10 cellular contexts compared by ENCODE assay signal in the genomic region with DNA sequence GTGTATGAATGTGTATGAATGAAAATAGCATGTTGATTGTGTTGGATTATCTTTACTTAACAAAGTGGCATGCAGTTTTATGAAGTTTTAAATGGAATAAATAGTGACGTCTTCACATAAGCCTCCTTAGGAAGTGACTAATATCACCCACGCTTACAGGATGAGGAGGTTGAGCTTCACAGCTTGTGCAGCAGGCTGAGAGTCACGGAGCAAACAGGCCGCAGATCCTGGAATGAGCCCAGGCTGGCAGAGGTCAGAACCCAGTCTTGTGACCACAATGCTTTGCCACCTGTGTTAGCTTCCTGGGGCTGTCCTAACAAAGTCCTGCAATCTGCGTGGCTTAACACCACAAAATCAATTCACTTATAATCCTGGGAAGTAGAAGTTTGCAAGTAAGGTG. TPM values are rescaled to one million over a fixed set of nuclear protein-coding genes. Genes with fewer than 3 reads are reported as not detected.
DNase-seq lines count a peak whose midpoint lies in the region; ATAC-seq and TF ChIP-seq lines count a peak whose summit lies in the region.
"Had no signal": no experiment of that assay in that cellular context is flagged by ENCODE, and none has a peak within 500 bp of the region (broad histone marks: within the 10 kb centered on the region; RNA-seq: fewer than 3 reads in every experiment).

No MANE protein-coding gene starts in this region.

- TF ChIP-seq CTCF in fibroblast of mammary gland (conservative IDR thresholded peaks at IDR 0.05; ENCODE audit: control insufficient read depth, insufficient read depth, low read depth, low read length) (no peak), mucosa of descending colon (IDR thresholded peaks at IDR 0.05) (no peak)

- H3K9me3 ChIP-seq in T-helper 17 cell (ENCODE audit: control insufficient read depth, low read length, poor library complexity, severe bottlenecking) (no peaks in the 10 kb centered on the region), mucosa of descending colon (no peaks in the 10 kb centered on the region)

- H3K4me3 Mint-ChIP-seq in activated CD4-positive, alpha-beta T cell treated with anti-CD3 and anti-CD28 coated beads for 36 hours = no peak overlapping the region
- H3K4me3 Mint-ChIP-seq in stimulated activated effector memory CD8-positive, alpha-beta T cell treated with anti-CD3 and anti-CD28 coated beads, Interleukin-12 subunit alpha, Interleukin-12 subunit beta, amount 100 ng/mL, for 72 hours = peak overlapping the region; percentile 24
- no peak overlapping the region for H3K4me3 Mint-ChIP-seq in T-helper 17 cell
- H3K4me3 Mint-ChIP-seq: naive thymus-derived CD8-positive, alpha-beta T cell had no signal

- peaks cover 60% of the 10 kb centered on the region for H3K4me1 Mint-ChIP-seq in activated CD4-positive, alpha-beta T cell treated with anti-CD3 and anti-CD28 coated beads for 36 hours
- H3K4me1 Mint-ChIP-seq in stimulated activated effector memory CD8-positive, alpha-beta T cell treated with anti-CD3 and anti-CD28 coated beads, Interleukin-12 subunit alpha, Interleukin-12 subunit beta, amount 100 ng/mL, for 72 hours = peaks cover 41% of the 10 kb centered on the region
- peaks cover 11% of the 10 kb centered on the region for H3K4me1 Mint-ChIP-seq in T-helper 17 cell

- peaks cover 2% of the 10 kb centered on the region for H3K36me3 Mint-ChIP-seq in activated CD4-positive, alpha-beta T cell treated with anti-CD3 and anti-CD28 coated beads for 36 hours (ENCODE audit: low read depth)
- peaks cover 10% of the 10 kb centered on the region for H3K36me3 Mint-ChIP-seq in stimulated activated effector memory CD8-positive, alpha-beta T cell treated with anti-CD3 and anti-CD28 coated beads, Interleukin-12 subunit alpha, Interleukin-12 subunit beta, amount 100 ng/mL, for 72 hours
- no peaks in the 10 kb centered on the region for H3K36me3 Mint-ChIP-seq in T-helper 17 cell (ENCODE audit: low read depth)

- no peaks in the 10 kb centered on the region for H3K36me3 ChIP-seq in mucosa of descending colon (ENCODE audit: low read depth)

- H3K27me3 Mint-ChIP-seq in activated CD4-positive, alpha-beta T cell treated with anti-CD3 and anti-CD28 coated beads for 36 hours = peaks cover 4% of the 10 kb centered on the region
- peaks cover 41% of the 10 kb centered on the region for H3K27me3 Mint-ChIP-seq in T-helper 17 cell

- H3K4me1 ChIP-seq in mucosa of descending colon (ENCODE audit: low read depth) = no peaks in the 10 kb centered on the region

- CTCF ChIA-PET in activated CD4-positive, alpha-beta T cell treated with anti-CD3 and anti-CD28 coated beads for 36 hours (lab: Charles Lee) = interaction anchor here (0.6 kb wide), 3 partner anchors 16 to 274 kb away, joined by 3 to 4 read pairs (median 4); no protein-coding TSS in a partner anchor

- peak overlapping the region; percentile 72 for H3K27ac Mint-ChIP-seq in activated CD4-positive, alpha-beta T cell treated with anti-CD3 and anti-CD28 coated beads for 36 hours
- H3K27ac Mint-ChIP-seq in stimulated activated effector memory CD8-positive, alpha-beta T cell treated with anti-CD3 and anti-CD28 coated beads, Interleukin-12 subunit alpha, Interleukin-12 subunit beta, amount 100 ng/mL, for 72 hours = peak overlapping the region; percentile 36
- H3K27ac Mint-ChIP-seq in T-helper 17 cell = no peak overlapping the region
- H3K27ac Mint-ChIP-seq: naive thymus-derived CD8-positive, alpha-beta T cell had no signal

- POLR2A ChIA-PET in activated CD4-positive, alpha-beta T cell treated with anti-CD3 and anti-CD28 coated beads for 36 hours (lab: Charles Lee) = no interaction called here

- peak; percentile 84 for DNase-seq in activated CD4-positive, alpha-beta T cell treated with anti-CD3 and anti-CD28 coated beads for 36 hours
- no peak for DNase-seq in activated CD4-positive, alpha-beta T cell treated with anti-CD3 and anti-CD28 coated beads for 4 hours
- DNase-seq in SW 1271 (lab: John Stamatoyannopoulos, UW) = peak; percentile 47 to 71
- DNase-seq in fibroblast of mammary gland (ENCODE audit: low read depth) = peak; percentile 26
- peak; percentile 9 to 57 for DNase-seq in stimulated activated effector memory CD8-positive, alpha-beta T cell treated with anti-CD3 and anti-CD28 coated beads, Interleukin-12 subunit alpha, Interleukin-12 subunit beta, amount 100 ng/mL, for 72 hours (ENCODE audit: low spot score in 2 of 2)
- no peak for DNase-seq in T-helper 17 cell
- DNase-seq in mucosa of descending colon = no peak
- DNase-seq in NCI-H774 (lab: John Stamatoyannopoulos, UW) = no peak
- DNase-seq: naive thymus-derived CD8-positive, alpha-beta T cell; NCI-H2107 had no signal

- intact Hi-C loops in activated CD4-positive, alpha-beta T cell treated with anti-CD3 and anti-CD28 coated beads for 36 hours (cut with DNase I, micrococcal nuclease) = loop anchor here (2.0 to 5.0 kb wide), 2 partner anchors 41 to 59 kb away; no protein-coding TSS in a partner anchor
- intact Hi-C loops in mucosa of descending colon (cut with DNase I, micrococcal nuclease) = no loop called here

- peak; percentile 82 for ATAC-seq in activated CD4-positive, alpha-beta T cell treated with anti-CD3 and anti-CD28 coated beads for 36 hours
- peak; percentile 90 for ATAC-seq in stimulated activated effector memory CD8-positive, alpha-beta T cell treated with anti-CD3 and anti-CD28 coated beads, Interleukin-12 subunit alpha, Interleukin-12 subunit beta, amount 100 ng/mL, for 72 hours
- no peak for ATAC-seq in T-helper 17 cell
- ATAC-seq in mucosa of descending colon = no peak
- ATAC-seq: naive thymus-derived CD8-positive, alpha-beta T cell had no signal

- H3K4me3 ChIP-seq in fibroblast of mammary gland (ENCODE audit: control insufficient read depth, low read depth, low read length) (no peak overlapping the region), mucosa of descending colon (no peak overlapping the region)

- peaks cover 3% of the 10 kb centered on the region for H3K9me3 Mint-ChIP-seq in activated CD4-positive, alpha-beta T cell treated with anti-CD3 and anti-CD28 coated beads for 36 hours (ENCODE audit: low read depth)
- H3K9me3 Mint-ChIP-seq in stimulated activated effector memory CD8-positive, alpha-beta T cell treated with anti-CD3 and anti-CD28 coated beads, Interleukin-12 subunit alpha, Interleukin-12 subunit beta, amount 100 ng/mL, for 72 hours = peaks cover 2% of the 10 kb centered on the region

RNA-seq across cellular contexts. Expression of gene LAIR2, which starts 20.8 kb away (rescaled TPM):
- total RNA-seq in activated CD4-positive, alpha-beta T cell treated with anti-CD3 and anti-CD28 coated beads for 36 hours = 1 to 10 TPM; 3.7 to 5.1 TPM
- total RNA-seq in T-helper 17 cell = 1 to 10 TPM in 1 of 2 donors, under 1 TPM in 1; 0.94 to 1.7 TPM
- not detected for total RNA-seq in mucosa of descending colon
- total RNA-seq: naive thymus-derived CD8-positive, alpha-beta T cell had no signal

RNA-seq across cellular contexts. Expression of gene LILRA2, which starts 50.2 kb away (rescaled TPM):
- total RNA-seq in activated CD4-positive, alpha-beta T cell treated with anti-CD3 and anti-CD28 coated beads for 36 hours = not detected
- total RNA-seq in T-helper 17 cell = 1 to 10 TPM in 1 of 2 donors, under 1 TPM in 1; 0.68 to 3.3 TPM
- 1 to 10 TPM in 2 of 3 donors, under 1 TPM in 1; 0.20 to 4.9 (median 2.6) TPM for total RNA-seq in mucosa of descending colon

RNA-seq across cellular contexts. Expression of gene CDC42EP5, which starts 50.3 kb away (rescaled TPM):
- total RNA-seq in activated CD4-positive, alpha-beta T cell treated with anti-CD3 and anti-CD28 coated beads for 36 hours = under 1 TPM in 1 of 2 experiments, not detected in 1; 0.55 TPM
- total RNA-seq in T-helper 17 cell (not detected), mucosa of descending colon (100 to 1,000 TPM; 130 to 446 (median 319) TPM)
- total RNA-seq: naive thymus-derived CD8-positive, alpha-beta T cell had no signal

RNA-seq across cellular contexts. Expression of gene LENG9, which starts 59.8 kb away (rescaled TPM):
- 1 to 10 TPM; 5.0 to 5.1 TPM for total RNA-seq in activated CD4-positive, alpha-beta T cell treated with anti-CD3 and anti-CD28 coated beads for 36 hours
- total RNA-seq in T-helper 17 cell (1 to 10 TPM; 4.4 to 6.0 TPM), mucosa of descending colon (10 to 100 TPM in 2 of 3 donors, 1 to 10 TPM in 1; 9.2 to 21.6 (median 20.9) TPM)

Comparison
In these comparisons a context has a peak if more than half of its experiments do, and no peak if none do; other contexts are left out.
1. DNase-seq: peak in activated CD4-positive, alpha-beta T cell treated with anti-CD3 and anti-CD28 coated beads for 36 hours (single experiment), SW 1271 (2 of 2), fibroblast of mammary gland (single experiment) and stimulated activated effector memory CD8-positive, alpha-beta T cell treated with anti-CD3 and anti-CD28 coated beads, Interleukin-12 subunit alpha, Interleukin-12 subunit beta, amount 100 ng/mL, for 72 hours (2 of 2); none in activated CD4-positive, alpha-beta T cell treated with anti-CD3 and anti-CD28 coated beads for 4 hours (0 of 2), T-helper 17 cell (0 of 3), mucosa of descending colon (0 of 3) and NCI-H774 (single experiment).
2. ATAC-seq: peak in activated CD4-positive, alpha-beta T cell treated with anti-CD3 and anti-CD28 coated beads for 36 hours (single experiment) and stimulated activated effector memory CD8-positive, alpha-beta T cell treated with anti-CD3 and anti-CD28 coated beads, Interleukin-12 subunit alpha, Interleukin-12 subunit beta, amount 100 ng/mL, for 72 hours (single experiment); none in T-helper 17 cell (single experiment) and mucosa of descending colon (single experiment).
3. RNA of gene CDC42EP5, which starts 50.3 kb away (total RNA-seq): 130 to 446 TPM in mucosa of descending colon; 0.55 TPM in activated CD4-positive, alpha-beta T cell treated with anti-CD3 and anti-CD28 coated beads for 36 hours and not detected in T-helper 17 cell; every median in the first group is over 10 times any median in the second.
4. intact Hi-C loops: an anchor here in activated CD4-positive, alpha-beta T cell treated with anti-CD3 and anti-CD28 coated beads for 36 hours (2.0 to 5.0 kb wide); none called in mucosa of descending colon.